8 cellular contexts compared by ENCODE assay signal in the genomic region with DNA sequence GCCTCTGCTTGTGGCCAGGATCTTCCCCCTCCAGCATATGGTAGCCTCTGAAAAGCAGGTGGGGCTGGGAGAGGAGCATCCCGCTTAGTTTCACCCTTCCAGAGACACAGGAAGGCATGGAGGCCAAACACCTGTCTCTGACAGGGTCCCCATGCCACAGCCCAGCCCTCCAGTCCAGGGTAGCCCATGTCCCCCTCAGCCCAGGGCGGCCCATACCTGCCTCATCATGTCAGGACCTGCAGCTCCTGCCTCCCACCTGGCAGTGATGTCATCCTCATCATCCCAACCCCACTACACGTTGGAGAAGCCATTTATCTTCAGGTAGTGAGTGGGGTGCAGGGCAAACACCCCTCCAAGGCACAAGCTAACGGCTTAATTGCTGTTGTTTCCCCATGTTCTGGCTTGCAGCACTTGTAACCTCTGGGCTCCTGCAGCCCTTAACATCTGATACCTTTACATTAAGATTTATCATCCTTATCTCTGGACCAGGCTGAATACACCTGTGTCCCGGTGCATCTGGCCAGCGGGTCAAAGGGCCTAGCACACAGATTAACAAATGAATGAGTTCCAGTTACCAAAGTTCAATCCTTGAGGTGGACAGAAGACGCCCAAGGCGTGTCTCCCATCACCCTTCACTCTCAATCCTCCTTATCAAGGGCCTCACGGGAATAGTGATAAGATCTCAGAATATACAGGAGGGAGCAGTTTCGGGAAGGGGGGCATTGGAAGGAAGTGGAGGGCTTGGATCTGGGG. TPM values are rescaled to one million over a fixed set of nuclear protein-coding genes. Genes with fewer than 3 reads are reported as not detected.
A peak's percentile ranks its signal among the peaks of the same experiment; 100 is the strongest.
DNase-seq lines count a peak whose midpoint lies in the region; ATAC-seq and TF ChIP-seq lines count a peak whose summit lies in the region.

No MANE protein-coding gene starts in this region.

- CTCF ChIA-PET in BJ (lab: Yijun Ruan, JAX), result no interaction called here
- CTCF ChIA-PET in naive thymus-derived CD4-positive, alpha-beta T cell (lab: Charles Lee), result interaction anchor here (0.6 kb wide), 1 partner anchor 193 kb away, joined by 3 read pairs; no protein-coding TSS in a partner anchor

- TF ChIP-seq CTCF in BJ (IDR thresholded peaks at IDR 0.05; ENCODE audit: insufficient read depth, low read depth, low read length), result no peak
- TF ChIP-seq CTCF in chondrocyte (IDR thresholded peaks at IDR 0.05), result no peak

- intact Hi-C loops in naive thymus-derived CD4-positive, alpha-beta T cell (cut with micrococcal nuclease), result loop anchor here (5.0 kb wide), 2 partner anchors 94 to 109 kb away; no protein-coding TSS in a partner anchor

- H3K27ac Mint-ChIP-seq in chondrocyte (ENCODE audit: unreplicated experiment), result no peak overlapping the region
- peak overlapping the region in 7 of 9 donors; percentile 75 to 97 (median 78) for H3K27ac Mint-ChIP-seq in naive thymus-derived CD4-positive, alpha-beta T cell

- H3K4me1 ChIP-seq in naive thymus-derived CD4-positive, alpha-beta T cell (ENCODE audit: control insufficient read depth in 2 of 2, insufficient read depth in 2 of 2, low read length in 2 of 2), result peaks cover 6 to 17% of the 10 kb centered on the region in 2 donors

- peaks cover 11% of the 10 kb centered on the region for H3K9me3 Mint-ChIP-seq in chondrocyte (ENCODE audit: low read depth)
- peaks cover 7 to 38% (median 12%) of the 10 kb centered on the region in 11 donors for H3K9me3 Mint-ChIP-seq in naive thymus-derived CD4-positive, alpha-beta T cell

- peak overlapping the region; percentile 81 for H3K4me3 Mint-ChIP-seq in chondrocyte (ENCODE audit: unreplicated experiment)
- H3K4me3 Mint-ChIP-seq in naive thymus-derived CD4-positive, alpha-beta T cell, result peak overlapping the region; percentile 88 to 99 (median 96)

- H3K9me3 ChIP-seq in naive thymus-derived CD4-positive, alpha-beta T cell (ENCODE audit: control insufficient read depth in 2 of 3, low read length in 3 of 3), result peaks cover 0 to 3% (median under 1%) of the 10 kb centered on the region in 3 experiments

- peaks cover 3% of the 10 kb centered on the region for H3K36me3 Mint-ChIP-seq in chondrocyte (ENCODE audit: low read depth)
- peaks cover 10 to 40% (median 24%) of the 10 kb centered on the region in 5 donors for H3K36me3 Mint-ChIP-seq in naive thymus-derived CD4-positive, alpha-beta T cell

- ATAC-seq in naive thymus-derived CD4-positive, alpha-beta T cell, result no peak
- no peak for ATAC-seq in GM21381 (IDR thresholded peaks at IDR 0.05; ENCODE audit: unreplicated experiment)
- ATAC-seq in GM21528 (IDR thresholded peaks at IDR 0.05; ENCODE audit: low FRiP score, unreplicated experiment), result no peak

- H3K27me3 Mint-ChIP-seq in chondrocyte (ENCODE audit: low read depth), result no peaks in the 10 kb centered on the region
- peaks cover 0 to 20% (median 14%) of the 10 kb centered on the region in 5 donors for H3K27me3 Mint-ChIP-seq in naive thymus-derived CD4-positive, alpha-beta T cell

- peaks cover 23% of the 10 kb centered on the region for H3K4me1 Mint-ChIP-seq in chondrocyte (ENCODE audit: low read depth)
- peaks cover 19 to 37% (median 24%) of the 10 kb centered on the region in 7 donors for H3K4me1 Mint-ChIP-seq in naive thymus-derived CD4-positive, alpha-beta T cell

- H3K27me3 ChIP-seq in BJ (ENCODE audit: control insufficient read depth, insufficient read depth, low read length), result no peaks in the 10 kb centered on the region
- no peaks in the 10 kb centered on the region for H3K27me3 ChIP-seq in naive thymus-derived CD4-positive, alpha-beta T cell (ENCODE audit: control insufficient read depth in 2 of 2, insufficient read depth in 2 of 2, low read length in 2 of 2)

- peak overlapping the region; percentile 76 for H3K4me3 ChIP-seq in BJ (ENCODE audit: low read depth, low read length)
- H3K4me3 ChIP-seq in Jurkat, Clone E6-1 (ENCODE audit: low read length), result peak overlapping the region; percentile 95
- H3K4me3 ChIP-seq in naive thymus-derived CD4-positive, alpha-beta T cell (ENCODE audit: low read length), result peak overlapping the region; percentile 88

- POLR2A ChIA-PET in BJ (lab: Charles Lee), result interaction anchor here (0.7 kb wide), 1 partner anchor 96 kb away, joined by 3 read pairs; no protein-coding TSS in a partner anchor
- POLR2A ChIA-PET in naive thymus-derived CD4-positive, alpha-beta T cell (lab: Charles Lee), result interaction anchor here (1.9 kb wide), 1 partner anchor 111 kb away, joined by 5 read pairs; no protein-coding TSS in a partner anchor

- no peaks in the 10 kb centered on the region; the same call in 1 of the 2 replicates for H3K36me3 ChIP-seq in BJ (ENCODE audit: control insufficient read depth, insufficient read depth, low read length)
- H3K36me3 ChIP-seq in naive thymus-derived CD4-positive, alpha-beta T cell (ENCODE audit: control insufficient read depth in 2 of 3, insufficient read depth in 3 of 3, low read length in 3 of 3), result no peaks in the 10 kb centered on the region

- peak overlapping the region; percentile 66 for H3K27ac ChIP-seq in naive thymus-derived CD4-positive, alpha-beta T cell (ENCODE audit: low read depth, low read length)

- DNase-seq in BJ (ENCODE audit: low read depth), result no peak
- no peak for DNase-seq in Jurkat, Clone E6-1 (ENCODE audit: low read depth, low spot score)
- DNase-seq in chondrocyte (ENCODE audit: low spot score), result no peak
- DNase-seq in naive thymus-derived CD4-positive, alpha-beta T cell, result no peak
- DNase-seq in DMS 273 (lab: John Stamatoyannopoulos, UW; ENCODE audit: unreplicated experiment), result no peak
- DNase-seq in Ammon's horn (ENCODE audit: low spot score), result no peak

RNA-seq across cellular contexts. Expression of gene ZNF175, which starts 22.2 kb away (rescaled TPM):
- 6.3 and 8.5 TPM in 2 replicates for polyA plus RNA-seq in BJ (2011; rRNA removed)
- polyA minus RNA-seq in BJ (2011; rRNA and poly(A)+ RNA removed), result 4.2 and 10.3 TPM in 2 replicates
- 15.6 TPM for polyA plus RNA-seq in Jurkat, Clone E6-1 (2012; ENCODE audit: insufficient read depth, insufficient read length)
- total RNA-seq in chondrocyte, result 6.3 to 14.3 TPM (median 8.9 TPM) in 3 replicates
- 10 to 100 TPM in 3 of 5 experiments, 1 to 10 TPM in 2; 6.8 to 19.1 (median 10.2) TPM for total RNA-seq in naive thymus-derived CD4-positive, alpha-beta T cell
- polyA plus RNA-seq in naive thymus-derived CD4-positive, alpha-beta T cell, result 1 to 10 TPM; 2.6 to 4.8 TPM

RNA-seq across cellular contexts. Expression of gene SIGLEC5, which starts 36.9 kb away (rescaled TPM):
- polyA plus RNA-seq in BJ (2011; rRNA removed), result not detected in 2 replicates
- polyA minus RNA-seq in BJ (2011; rRNA and poly(A)+ RNA removed), result not detected in 2 replicates
- not detected for polyA plus RNA-seq in Jurkat, Clone E6-1 (2012; ENCODE audit: insufficient read depth, insufficient read length)
- total RNA-seq in chondrocyte, result not detected in 3 replicates
- total RNA-seq in naive thymus-derived CD4-positive, alpha-beta T cell, result 1 to 10 TPM in 1 of 5 experiments, under 1 TPM in 1, not detected in 3; 0.24 to 2.4 TPM
- polyA plus RNA-seq in naive thymus-derived CD4-positive, alpha-beta T cell, result not detected

RNA-seq across cellular contexts. Expression of gene SIGLEC14, which starts 53.3 kb away (rescaled TPM):
- not detected in 2 replicates for polyA plus RNA-seq in BJ (2011; rRNA removed)
- not detected in 2 replicates for polyA minus RNA-seq in BJ (2011; rRNA and poly(A)+ RNA removed)
- polyA plus RNA-seq in Jurkat, Clone E6-1 (2012; ENCODE audit: insufficient read depth, insufficient read length), result not detected
- not detected in 3 replicates for total RNA-seq in chondrocyte
- 10 to 100 TPM in 1 of 5 experiments, 1 to 10 TPM in 3, not detected in 1; 1.1 to 43.8 (median 1.8) TPM for total RNA-seq in naive thymus-derived CD4-positive, alpha-beta T cell
- polyA plus RNA-seq in naive thymus-derived CD4-positive, alpha-beta T cell, result under 1 TPM in 1 of 2 donors, not detected in 1; 0.08 TPM
